ENCODE assay signal across 9 cellular contexts in genomic region chr10:14658331-14659122, GRCh38.
DNase-seq lines count a peak whose midpoint lies in the region; ATAC-seq and TF ChIP-seq lines count a peak whose summit lies in the region.
"Had no signal": no experiment of that assay in that cellular context is flagged by ENCODE, and none has a peak within 500 bp of the region (broad histone marks: within the 10 kb centered on the region; RNA-seq: fewer than 3 reads in every experiment).

No MANE protein-coding gene starts in this region.

- H3K36me3 ChIP-seq in body of pancreas (replicated peaks in 1 of 2; ENCODE audit: insufficient read depth in 1 of 2, low read depth in 2 of 2): no peaks in the 10 kb centered on the region

- peak; percentile 43 for DNase-seq in AG08395 (ENCODE audit: low spot score)
- no peak for DNase-seq in T-cell
- DNase-seq in foreskin fibroblast: peak; percentile 54 to 78
- DNase-seq in body of pancreas: no peak
- no peak for DNase-seq in activated effector memory CD4-positive, alpha-beta T cell treated with anti-CD3 and anti-CD28 coated beads, Interleukin-2, amount 50 U/mL, for 16 hours
- DNase-seq: dermis blood vessel endothelial cell had no signal

- no peak for TF ChIP-seq CTCF in foreskin fibroblast (IDR thresholded peaks at IDR 0.05; ENCODE audit: low read depth, low read length)
- TF ChIP-seq CTCF in body of pancreas (IDR thresholded peaks at IDR 0.05): no peak

- no peak overlapping the region for H3K27ac ChIP-seq in body of pancreas

- no peaks in the 10 kb centered on the region for H3K27me3 Mint-ChIP-seq in T-cell

- no peak overlapping the region for H3K4me3 ChIP-seq in foreskin fibroblast (ENCODE audit: low read depth in 1 of 2, low read length in 2 of 2)
- H3K4me3 ChIP-seq in body of pancreas: no peak overlapping the region

- H3K27ac Mint-ChIP-seq in T-cell: peak overlapping the region; percentile 86 to 90

- no peaks in the 10 kb centered on the region for H3K9me3 ChIP-seq in body of pancreas

- TF ChIP-seq POLR2A in body of pancreas (IDR thresholded peaks at IDR 0.05): no peak

- intact Hi-C loops in body of pancreas (cut with DNase I): no loop called here

- no peaks in the 10 kb centered on the region for H3K36me3 Mint-ChIP-seq in T-cell

- ATAC-seq in GM21447 (IDR thresholded peaks at IDR 0.05; ENCODE audit: unreplicated experiment): peak; percentile 25
- ATAC-seq in T-cell (replicated peaks in 1 of 4): no peak
- ATAC-seq in HG02852 (IDR thresholded peaks at IDR 0.05; ENCODE audit: unreplicated experiment): no peak
- no peak for ATAC-seq in body of pancreas
- no peak for ATAC-seq in GM21515 (IDR thresholded peaks at IDR 0.05; ENCODE audit: unreplicated experiment)

- H3K27me3 ChIP-seq in body of pancreas: no peaks in the 10 kb centered on the region

- 67 to 76% methylated on average over 7 of the region's 7 CpGs for WGBS in body of pancreas, 2 donors

- CTCF ChIA-PET in T-cell (lab: Charles Lee): no interaction called here

- POLR2A ChIA-PET in T-cell (lab: Charles Lee): interaction anchor here (0.7 to 1.3 kb wide), 2 partner anchors 10 to 54 kb away, joined by 5 read pairs; no protein-coding TSS in a partner anchor

- peaks cover 0 to 5% (median 5%) of the 10 kb centered on the region in 3 donors for H3K9me3 Mint-ChIP-seq in T-cell

- peaks cover 66 to 96% (median 93%) of the 10 kb centered on the region in 3 donors for H3K4me1 Mint-ChIP-seq in T-cell

- H3K4me1 ChIP-seq in body of pancreas: peaks cover 14% of the 10 kb centered on the region

- H3K4me3 Mint-ChIP-seq in T-cell: peak overlapping the region in 2 of 3 donors; percentile 44 to 52

Comparison
In these comparisons a context has a peak if more than half of its experiments do, and no peak if none do; other contexts are left out.
1. DNase-seq: peak in AG08395 (single experiment) and foreskin fibroblast (2 of 2); none in T-cell (0 of 34), body of pancreas (0 of 4) and activated effector memory CD4-positive, alpha-beta T cell treated with anti-CD3 and anti-CD28 coated beads, Interleukin-2, amount 50 U/mL, for 16 hours (single experiment).